In the genomic region with DNA sequence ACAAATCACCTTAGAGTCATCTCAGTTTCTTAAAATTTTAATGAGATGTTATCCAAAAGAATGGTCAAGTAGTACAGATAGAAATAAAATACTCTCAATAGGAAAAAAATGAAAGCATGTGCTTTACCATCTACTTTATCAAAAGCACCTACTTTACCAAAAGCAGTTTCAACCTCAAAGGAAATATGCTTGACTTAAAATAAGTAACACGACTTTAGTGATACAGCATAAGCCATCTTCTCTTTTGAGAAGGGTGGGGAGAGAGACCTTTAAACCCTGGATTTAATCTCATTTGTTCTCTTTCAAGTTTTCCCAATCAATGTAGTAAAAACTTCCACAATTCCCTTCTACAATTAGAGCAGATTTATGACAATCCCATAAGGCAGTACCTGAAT, we compare ENCODE assay signal across 15 cellular contexts. TPM values are rescaled to one million over a fixed set of nuclear protein-coding genes. Genes with fewer than 3 reads are reported as not detected.
DNase-seq lines count a peak whose midpoint lies in the region; ATAC-seq and TF ChIP-seq lines count a peak whose summit lies in the region.
"Had no signal": no experiment of that assay in that cellular context is flagged by ENCODE, and none has a peak within 500 bp of the region (broad histone marks: within the 10 kb centered on the region; RNA-seq: fewer than 3 reads in every experiment).

No MANE protein-coding gene starts in this region.

- 93% methylated on average over 1 of the region's 1 CpG; no CpG with 5 or more reads in 1 of the 2 experiments for WGBS in endodermal cell (ENCODE audit: insufficient coverage in 1 of 2, insufficient read length in 1 of 2), 2 experiments

- H3K27ac ChIP-seq in muscle layer of duodenum (ENCODE audit: low read length) (peak overlapping the region; percentile 20), endodermal cell (ENCODE audit: low read depth, low read length) (no peak overlapping the region)
- H3K27ac ChIP-seq: breast epithelium, SK-N-MC had no signal

- no peaks in the 10 kb centered on the region for H3K9me3 Mint-ChIP-seq in activated naive CD4-positive, alpha-beta T cell treated with anti-CD3 and anti-CD28 coated beads, Interleukin-2, amount 10 ng/mL, durations not matched to agents 7 days and 5 days
- peaks cover 3% of the 10 kb centered on the region for H3K9me3 Mint-ChIP-seq in endodermal cell
- no peaks in the 10 kb centered on the region for H3K9me3 Mint-ChIP-seq in T-cell
- H3K9me3 Mint-ChIP-seq: activated naive CD4-positive, alpha-beta T cell treated with anti-CD3 and anti-CD28 coated beads, Interleukin-2, amount 50 U/mL, for 24 hours had no signal

- H3K36me3 Mint-ChIP-seq in activated naive CD4-positive, alpha-beta T cell treated with anti-CD3 and anti-CD28 coated beads, Interleukin-2, amount 10 ng/mL, durations not matched to agents 7 days and 5 days, result peaks cover 56% of the 10 kb centered on the region
- H3K36me3 Mint-ChIP-seq in endodermal cell (ENCODE audit: low read depth), result peaks cover 62% of the 10 kb centered on the region
- H3K36me3 Mint-ChIP-seq in T-cell, result peaks cover 51% of the 10 kb centered on the region

- H3K27me3 ChIP-seq in muscle layer of duodenum (ENCODE audit: low read depth, low read length), result no peaks in the 10 kb centered on the region
- no peaks in the 10 kb centered on the region for H3K27me3 ChIP-seq in endodermal cell (ENCODE audit: control insufficient read depth, insufficient read depth, low read length, poor library complexity, severe bottlenecking)
- H3K27me3 ChIP-seq: breast epithelium had no signal

- H3K4me1 Mint-ChIP-seq in activated naive CD4-positive, alpha-beta T cell treated with anti-CD3 and anti-CD28 coated beads, Interleukin-2, amount 10 ng/mL, durations not matched to agents 7 days and 5 days, result peaks cover 9% of the 10 kb centered on the region
- H3K4me1 Mint-ChIP-seq in endodermal cell, result no peaks in the 10 kb centered on the region
- no peaks in the 10 kb centered on the region for H3K4me1 Mint-ChIP-seq in T-cell

- H3K27ac Mint-ChIP-seq in activated naive CD4-positive, alpha-beta T cell treated with anti-CD3 and anti-CD28 coated beads, Interleukin-2, amount 10 ng/mL, durations not matched to agents 7 days and 5 days, result peak overlapping the region; percentile 30
- H3K27ac Mint-ChIP-seq in endodermal cell (no peak overlapping the region), T-cell (peak overlapping the region in 1 of 2 donors; percentile 19)
- H3K27ac Mint-ChIP-seq: activated naive CD4-positive, alpha-beta T cell treated with anti-CD3 and anti-CD28 coated beads, Interleukin-2, amount 50 U/mL, for 24 hours had no signal

- no peak overlapping the region for H3K9ac ChIP-seq in endodermal cell (ENCODE audit: extremely low read depth, low read length, poor library complexity, severe bottlenecking)

- H3K4me3 Mint-ChIP-seq in activated naive CD4-positive, alpha-beta T cell treated with anti-CD3 and anti-CD28 coated beads, Interleukin-2, amount 10 ng/mL, durations not matched to agents 7 days and 5 days, result no peak overlapping the region
- H3K4me3 Mint-ChIP-seq in endodermal cell, result no peak overlapping the region
- no peak overlapping the region for H3K4me3 Mint-ChIP-seq in T-cell
- H3K4me3 Mint-ChIP-seq: activated naive CD4-positive, alpha-beta T cell treated with anti-CD3 and anti-CD28 coated beads, Interleukin-2, amount 50 U/mL, for 24 hours had no signal

- peak; percentile 44 for ATAC-seq in GM18909 (IDR thresholded peaks at IDR 0.05; ENCODE audit: poor library complexity, unreplicated experiment)
- peak; percentile 49 for ATAC-seq in HG03571 (IDR thresholded peaks at IDR 0.05; ENCODE audit: unreplicated experiment)
- ATAC-seq in T-cell (replicated peaks in 1 of 4), result no peak

- CTCF ChIA-PET in activated naive CD4-positive, alpha-beta T cell treated with anti-CD3 and anti-CD28 coated beads, Interleukin-2, amount 10 ng/mL, durations not matched to agents 7 days and 5 days (lab: Charles Lee), result interaction anchor here (1.2 kb wide), 1 partner anchor 28 kb away, joined by 3 read pairs; no protein-coding TSS in a partner anchor
- CTCF ChIA-PET in T-cell (lab: Charles Lee), result no interaction called here

- POLR2A ChIA-PET in T-cell (lab: Charles Lee), result no interaction called here

- H3K4me1 ChIP-seq in muscle layer of duodenum (ENCODE audit: control insufficient read depth in 1 of 2, insufficient read depth in 2 of 2, low read length in 2 of 2) (peaks cover 0 to 3% of the 10 kb centered on the region in 2 donors), endodermal cell (ENCODE audit: control insufficient read depth, insufficient read depth, low read length) (no peaks in the 10 kb centered on the region)
- H3K4me1 ChIP-seq: breast epithelium had no signal

- no peak for DNase-seq in activated naive CD4-positive, alpha-beta T cell treated with anti-CD3 and anti-CD28 coated beads, Interleukin-2, amount 10 ng/mL, durations not matched to agents 7 days and 5 days
- no peak for DNase-seq in activated naive CD4-positive, alpha-beta T cell treated with anti-CD3 and anti-CD28 coated beads, Interleukin-2, amount 50 U/mL, for 16 hours
- no peak for DNase-seq in SKM-1 (lab: John Stamatoyannopoulos, UW; ENCODE audit: unreplicated experiment)
- no peak for DNase-seq in endodermal cell
- DNase-seq in T-cell, result no peak
- DNase-seq: islet precursor cell; KG1; NCI-H1092 treated with DMSO at 0.1 percent for 48 hours; stimulated activated CD4-positive, alpha-beta T cell treated with anti-CD3 and anti-CD28 coated beads, Interleukin-15, amount 100 ng/mL, for 24 hours had no signal

- no peak for TF ChIP-seq CTCF in endodermal cell (conservative IDR thresholded peaks at IDR 0.05)

- H3K4me3 ChIP-seq in muscle layer of duodenum (ENCODE audit: low read depth in 1 of 2, low read length in 2 of 2) (no peak overlapping the region), endodermal cell (ENCODE audit: low read length) (no peak overlapping the region)
- H3K4me3 ChIP-seq: breast epithelium, SK-N-MC had no signal

- H3K27me3 Mint-ChIP-seq in activated naive CD4-positive, alpha-beta T cell treated with anti-CD3 and anti-CD28 coated beads, Interleukin-2, amount 10 ng/mL, durations not matched to agents 7 days and 5 days, result no peaks in the 10 kb centered on the region
- H3K27me3 Mint-ChIP-seq in endodermal cell (ENCODE audit: insufficient read depth), result no peaks in the 10 kb centered on the region
- no peaks in the 10 kb centered on the region for H3K27me3 Mint-ChIP-seq in T-cell
- H3K27me3 Mint-ChIP-seq: activated naive CD4-positive, alpha-beta T cell treated with anti-CD3 and anti-CD28 coated beads, Interleukin-2, amount 50 U/mL, for 24 hours had no signal

- H3K36me3 ChIP-seq in muscle layer of duodenum (ENCODE audit: control insufficient read depth in 1 of 2, insufficient read depth in 2 of 2, low read length in 2 of 2) (peaks cover 42 to 56% of the 10 kb centered on the region in 2 donors), endodermal cell (ENCODE audit: control insufficient read depth, insufficient read depth, low read length) (peaks cover 88% of the 10 kb centered on the region)

- H3K9me3 ChIP-seq in muscle layer of duodenum (ENCODE audit: control insufficient read depth in 1 of 2, low read length in 2 of 2) (no peaks in the 10 kb centered on the region), endodermal cell (ENCODE audit: control insufficient read depth, low read length) (no peaks in the 10 kb centered on the region)
- H3K9me3 ChIP-seq: breast epithelium had no signal

RNA-seq across cellular contexts. Expression of a gene that starts 26.5 kb away (rescaled TPM):
- total RNA-seq in endodermal cell (10 to 100 TPM; 49.6 to 55.5 TPM), T-cell (10 to 100 TPM; 38.8 to 70.1 (median 49.1) TPM)
- 28.3 TPM for polyA plus RNA-seq in endodermal cell (2013, experiment 1 of 2)
- polyA plus RNA-seq in endodermal cell (2013, experiment 2 of 2), result 26.1 TPM

RNA-seq across cellular contexts. Expression of a gene that starts 55.8 kb away (rescaled TPM):
- total RNA-seq in endodermal cell (10 to 100 TPM; 67.2 to 80.7 TPM), T-cell (10 to 100 TPM; 47.7 to 73.8 (median 65.4) TPM)
- polyA plus RNA-seq in endodermal cell (2013, experiment 1 of 2), result 88.1 TPM
- 82.6 TPM for polyA plus RNA-seq in endodermal cell (2013, experiment 2 of 2)

RNA-seq across cellular contexts. Expression of a gene that starts 55.9 kb away (rescaled TPM):
- total RNA-seq in endodermal cell (10 to 100 TPM; 25.0 to 29.6 TPM), T-cell (10 to 100 TPM; 13.0 to 21.3 (median 16.3) TPM)
- 23.2 TPM for polyA plus RNA-seq in endodermal cell (2013, experiment 1 of 2)
- 30.3 TPM for polyA plus RNA-seq in endodermal cell (2013, experiment 2 of 2)

Comparison
In these comparisons a context has a peak if more than half of its experiments do, and no peak if none do; other contexts are left out.
1. ATAC-seq: peak in GM18909 (single experiment) and HG03571 (single experiment); none in T-cell (0 of 4).